In genomic region chrX:11461181-11462001, GRCh38 we compare ENCODE assay signal across 18 cellular contexts.
DNase-seq lines count a peak whose midpoint lies in the region; ATAC-seq, FAIRE-seq and TF ChIP-seq lines count a peak whose summit lies in the region.
"Had no signal": no experiment of that assay in that cellular context is flagged by ENCODE, and none has a peak within 500 bp of the region (broad histone marks: within the 10 kb centered on the region; RNA-seq: fewer than 3 reads in every experiment).

No MANE protein-coding gene starts in this region.

- TF ChIP-seq CTCF in K562 (IDR thresholded peaks at IDR 0.05 in 2 of 3, conservative IDR thresholded peaks at IDR 0.05 in 1 of 3; ENCODE audit: insufficient read depth in 2 of 3, low read depth in 1 of 3, low read length in 3 of 3) (peak in 1 of 3 experiments; percentile 27; a peak in 2 of 6 replicates), osteocyte (IDR thresholded peaks at IDR 0.05) (no peak)

- peak overlapping the region; percentile 94 for H3K27ac ChIP-seq in K562 (ENCODE audit: extremely low read depth, low read depth, low read length)

- FAIRE-seq in HTR-8/SVneo (lab: Jason Lieb, UNC) (peak; percentile 48), K562 (lab: Jason Lieb, UNC) (peak; percentile 96)
- FAIRE-seq: endometrium, TTC549 had no signal

- intact Hi-C loops in K562 (cut with micrococcal nuclease), result loop anchor here (2.0 to 10.0 kb wide), 6 partner anchors 35 to 319 kb away; no protein-coding TSS in a partner anchor

- no peak; the same call in 1 of the 2 replicates for TF ChIP-seq POLR2A in K562 (conservative IDR thresholded peaks at IDR 0.05)

- peak overlapping the region; percentile 17; the same call in 1 of the 2 replicates for H3K4me3 ChIP-seq in K562
- H3K4me3 ChIP-seq: heart right ventricle had no signal

- peak; percentile 12 to 25; a peak in 1 of 4 replicates for TF ChIP-seq RAD21 in K562 (CRISPR knock-in tag; conservative IDR thresholded peaks at IDR 0.05 in 1 of 2, IDR thresholded peaks at IDR 0.05 in 1 of 2)

- POLR2A ChIA-PET in K562 (lab: Yijun Ruan, JAX), result interaction anchor here (0.6 to 1.5 kb wide), 7 partner anchors 12 to 110 kb away, joined by 3 to 5 read pairs (median 3); no protein-coding TSS in a partner anchor

- no TSS peak for BruUV-seq in K562 (replicated peaks; lab: Mats Ljungman, UMichigan)

- H4K20me1 ChIP-seq in K562 (replicated peaks; ENCODE audit: control insufficient read depth, insufficient read depth, low read length), result no peaks in the 10 kb centered on the region

- peak overlapping the region; percentile 86 for H2AFZ ChIP-seq in K562 (ENCODE audit: low read depth, low read length)

- H3K36me3 Mint-ChIP-seq in osteocyte (ENCODE audit: unreplicated experiment), result no peaks in the 10 kb centered on the region
- no peaks in the 10 kb centered on the region for H3K36me3 Mint-ChIP-seq in stimulated activated memory B cell treated with anti-CD40 and anti-IgM and Interleukin-4, amounts not matched to agents 10 μg/mL and 1 μg/mL and 100 μg/mL, for 72 hours
- H3K36me3 Mint-ChIP-seq in natural killer cell treated with Interleukin-12 subunit alpha and Interleukin-12 subunit beta and Interleukin-15 and Interleukin-18, amount 100 ng/mL, for 72 hours, result no peaks in the 10 kb centered on the region
- H3K36me3 Mint-ChIP-seq: type B pancreatic cell had no signal

- 2% methylated on average over 5 of the region's 5 CpGs for WGBS in K562 (ENCODE audit: insufficient coverage, low coverage, missing lambda C conversion rate)

- no peak overlapping the region for H3K4me3 Mint-ChIP-seq in osteocyte (ENCODE audit: unreplicated experiment)
- no peak overlapping the region for H3K4me3 Mint-ChIP-seq in stimulated activated memory B cell treated with anti-CD40 and anti-IgM and Interleukin-4, amounts not matched to agents 10 μg/mL and 1 μg/mL and 100 μg/mL, for 72 hours
- H3K4me3 Mint-ChIP-seq in natural killer cell treated with Interleukin-12 subunit alpha and Interleukin-12 subunit beta and Interleukin-15 and Interleukin-18, amount 100 ng/mL, for 72 hours, result no peak overlapping the region
- H3K4me3 Mint-ChIP-seq: CD4-positive, alpha-beta T cell; type B pancreatic cell had no signal

- H3K4me1 ChIP-seq in K562 (replicated peaks in 1 of 2; ENCODE audit: control insufficient read depth in 2 of 2, insufficient read depth in 2 of 2, low read length in 2 of 2), result peaks cover 9 to 53% of the 10 kb centered on the region in 2 experiments; a peak in 4 of 5 replicates
- H3K4me1 ChIP-seq: heart right ventricle had no signal

- no peaks in the 10 kb centered on the region for H3K9me1 ChIP-seq in K562 (ENCODE audit: control insufficient read depth, insufficient read depth, low read length)

- no peaks in the 10 kb centered on the region for H3K27me3 Mint-ChIP-seq in osteocyte (ENCODE audit: unreplicated experiment)
- no peaks in the 10 kb centered on the region for H3K27me3 Mint-ChIP-seq in stimulated activated memory B cell treated with anti-CD40 and anti-IgM and Interleukin-4, amounts not matched to agents 10 μg/mL and 1 μg/mL and 100 μg/mL, for 72 hours
- H3K27me3 Mint-ChIP-seq in natural killer cell treated with Interleukin-12 subunit alpha and Interleukin-12 subunit beta and Interleukin-15 and Interleukin-18, amount 100 ng/mL, for 72 hours, result peaks cover 0 to 5% of the 10 kb centered on the region in 2 donors
- H3K27me3 Mint-ChIP-seq: type B pancreatic cell had no signal

- no peaks in the 10 kb centered on the region; the same call in 1 of the 2 replicates for H3K9me3 ChIP-seq in K562 (replicated peaks; ENCODE audit: control insufficient read depth, insufficient read depth, low read depth, low read length)
- H3K9me3 ChIP-seq: heart right ventricle had no signal

- H3K36me3 ChIP-seq in K562 (ENCODE audit: control insufficient read depth, insufficient read depth, low read length), result no peaks in the 10 kb centered on the region
- H3K36me3 ChIP-seq: heart right ventricle had no signal

- H3K9me3 Mint-ChIP-seq in osteocyte (ENCODE audit: unreplicated experiment), result peaks cover 14% of the 10 kb centered on the region
- no peaks in the 10 kb centered on the region for H3K9me3 Mint-ChIP-seq in stimulated activated memory B cell treated with anti-CD40 and anti-IgM and Interleukin-4, amounts not matched to agents 10 μg/mL and 1 μg/mL and 100 μg/mL, for 72 hours
- peaks cover 3% of the 10 kb centered on the region for H3K9me3 Mint-ChIP-seq in natural killer cell treated with Interleukin-12 subunit alpha and Interleukin-12 subunit beta and Interleukin-15 and Interleukin-18, amount 100 ng/mL, for 72 hours
- H3K9me3 Mint-ChIP-seq: CD4-positive, alpha-beta T cell had no signal

- peak overlapping the region; percentile 71 for H3K9ac ChIP-seq in K562 (ENCODE audit: insufficient read depth in 1 of 2, low read depth in 2 of 2, low read length in 2 of 2)

- ATAC-seq in K562, result peak; percentile 91
- no peak for ATAC-seq in GM18868 (IDR thresholded peaks at IDR 0.05; ENCODE audit: unreplicated experiment)
- ATAC-seq in stimulated activated memory B cell treated with anti-CD40 and anti-IgM and Interleukin-4, amounts not matched to agents 10 μg/mL and 1 μg/mL and 100 μg/mL, for 72 hours, result no peak
- ATAC-seq in natural killer cell treated with Interleukin-12 subunit alpha and Interleukin-12 subunit beta and Interleukin-15 and Interleukin-18, amount 100 ng/mL, for 72 hours, result no peak
- ATAC-seq in HG03175 (IDR thresholded peaks at IDR 0.05; ENCODE audit: unreplicated experiment), result no peak
- ATAC-seq: left colon had no signal

- in situ Hi-C loops in K562 (cut with MboI), result no loop called here

- H3K79me2 ChIP-seq in K562 (ENCODE audit: control insufficient read depth, insufficient read depth, low read length), result no peaks in the 10 kb centered on the region

- peak overlapping the region; percentile 86 for H3K27ac Mint-ChIP-seq in osteocyte (ENCODE audit: unreplicated experiment)
- H3K27ac Mint-ChIP-seq in stimulated activated memory B cell treated with anti-CD40 and anti-IgM and Interleukin-4, amounts not matched to agents 10 μg/mL and 1 μg/mL and 100 μg/mL, for 72 hours, result no peak overlapping the region
- no peak overlapping the region for H3K27ac Mint-ChIP-seq in natural killer cell treated with Interleukin-12 subunit alpha and Interleukin-12 subunit beta and Interleukin-15 and Interleukin-18, amount 100 ng/mL, for 72 hours
- H3K27ac Mint-ChIP-seq: CD4-positive, alpha-beta T cell; type B pancreatic cell had no signal

- TF ChIP-seq EP300 in K562 (IDR thresholded peaks at IDR 0.05; ENCODE audit: low read length), result peak; percentile 96

- peak overlapping the region; percentile 84 for H3K4me2 ChIP-seq in K562 (ENCODE audit: insufficient read depth, low read length)

- DNase-seq in CMK (ENCODE audit: low read depth) (peak; percentile 61), HTR-8/SVneo (ENCODE audit: insufficient read length, low spot score) (no peak), K562 (ENCODE audit: extremely low read depth in 1 of 4, low spot score in 3 of 4) (peak; percentile 27 to 92 (median 60)), osteocyte (ENCODE audit: extremely low spot score, unreplicated experiment) (no peak)
- DNase-seq in natural killer cell treated with Interleukin-12 subunit alpha and Interleukin-12 subunit beta and Interleukin-15 and Interleukin-18, amount 100 ng/mL, for 72 hours (ENCODE audit: low spot score), result no peak
- DNase-seq: activated gamma-delta T cell treated with Interleukin-2 at 50 U/mL for 16 hours; caudate nucleus; CD4-positive, alpha-beta T cell; heart right ventricle; left colon; NK-92 treated with Interleukin-12 subunit alpha and Interleukin-12 subunit beta, amount 100 ng/mL, for 24 hours; stimulated activated CD4-positive, alpha-beta T cell treated with anti-CD3 and anti-CD28 coated beads, Interleukin-1b, Interleukin-23, amount 100 ng/mL, for 48 hours had no signal

- peaks cover 35% of the 10 kb centered on the region for H3K4me1 Mint-ChIP-seq in osteocyte (ENCODE audit: unreplicated experiment)
- no peaks in the 10 kb centered on the region for H3K4me1 Mint-ChIP-seq in stimulated activated memory B cell treated with anti-CD40 and anti-IgM and Interleukin-4, amounts not matched to agents 10 μg/mL and 1 μg/mL and 100 μg/mL, for 72 hours
- no peaks in the 10 kb centered on the region for H3K4me1 Mint-ChIP-seq in natural killer cell treated with Interleukin-12 subunit alpha and Interleukin-12 subunit beta and Interleukin-15 and Interleukin-18, amount 100 ng/mL, for 72 hours (ENCODE audit: low read depth in 2 of 2)

- no peaks in the 10 kb centered on the region for H3K27me3 ChIP-seq in K562 (ENCODE audit: control insufficient read depth in 2 of 2, insufficient read depth in 2 of 2, low read length in 2 of 2)
- H3K27me3 ChIP-seq: heart right ventricle had no signal

- CTCF ChIA-PET in K562 (lab: Yijun Ruan, JAX; ENCODE audit: low intra/inter-chr PET ratio), result no interaction called here

TF ChIP-seq in K562, 482 proteins besides CTCF, POLR2A, EP300 and RAD21 (continues in another document):
- no peak for TF ChIP-seq ZKSCAN8 (CRISPR knock-in tag; IDR thresholded peaks at IDR 0.05)
- TF ChIP-seq ZBED1 (IDR thresholded peaks at IDR 0.05), result 0 out of 2 replicates have a peak, but pooled peaks have one; percentile 57
- TF ChIP-seq XRCC3 (IDR thresholded peaks at IDR 0.05), result no peak
- TF ChIP-seq MAFK (IDR thresholded peaks at IDR 0.05; ENCODE audit: low read length), result peak; percentile 46; the same call in 1 of the 2 replicates
- peak; percentile 94 for TF ChIP-seq PML (IDR thresholded peaks at IDR 0.05; ENCODE audit: low read length)
- TF ChIP-seq KAT2B (IDR thresholded peaks at IDR 0.05; ENCODE audit: low read depth, low read length), result no peak
- no peak for TF ChIP-seq ZFP1 (CRISPR knock-in tag; IDR thresholded peaks at IDR 0.05)
- peak; percentile 72 for TF ChIP-seq CREM (IDR thresholded peaks at IDR 0.05; ENCODE audit: low read depth)
- TF ChIP-seq MCM5 (IDR thresholded peaks at IDR 0.05; ENCODE audit: low read depth), result no peak
- no peak for TF ChIP-seq DNMT1 (IDR thresholded peaks at IDR 0.05)
- TF ChIP-seq BCOR (IDR thresholded peaks at IDR 0.05), result peak; percentile 57; the same call in 1 of the 2 replicates
- TF ChIP-seq CEBPG (CRISPR knock-in tag; IDR thresholded peaks at IDR 0.05), result no peak
- no peak; a peak in 1 of 4 replicates for TF ChIP-seq CEBPG (tag; conservative IDR thresholded peaks at IDR 0.05 in 1 of 2, IDR thresholded peaks at IDR 0.05 in 1 of 2)
- peak; percentile 97 for TF ChIP-seq CBFA2T2 (conservative IDR thresholded peaks at IDR 0.05)

Comparison
In these comparisons a context has a peak if more than half of its experiments do, and no peak if none do; other contexts are left out.
1. DNase-seq: peak in CMK (single experiment) and K562 (4 of 4); none in HTR-8/SVneo (single experiment), osteocyte (single experiment) and natural killer cell treated with Interleukin-12 subunit alpha and Interleukin-12 subunit beta and Interleukin-15 and Interleukin-18, amount 100 ng/mL, for 72 hours (single experiment).